ENCODE assay signal across 8 cellular contexts in the genomic region with DNA sequence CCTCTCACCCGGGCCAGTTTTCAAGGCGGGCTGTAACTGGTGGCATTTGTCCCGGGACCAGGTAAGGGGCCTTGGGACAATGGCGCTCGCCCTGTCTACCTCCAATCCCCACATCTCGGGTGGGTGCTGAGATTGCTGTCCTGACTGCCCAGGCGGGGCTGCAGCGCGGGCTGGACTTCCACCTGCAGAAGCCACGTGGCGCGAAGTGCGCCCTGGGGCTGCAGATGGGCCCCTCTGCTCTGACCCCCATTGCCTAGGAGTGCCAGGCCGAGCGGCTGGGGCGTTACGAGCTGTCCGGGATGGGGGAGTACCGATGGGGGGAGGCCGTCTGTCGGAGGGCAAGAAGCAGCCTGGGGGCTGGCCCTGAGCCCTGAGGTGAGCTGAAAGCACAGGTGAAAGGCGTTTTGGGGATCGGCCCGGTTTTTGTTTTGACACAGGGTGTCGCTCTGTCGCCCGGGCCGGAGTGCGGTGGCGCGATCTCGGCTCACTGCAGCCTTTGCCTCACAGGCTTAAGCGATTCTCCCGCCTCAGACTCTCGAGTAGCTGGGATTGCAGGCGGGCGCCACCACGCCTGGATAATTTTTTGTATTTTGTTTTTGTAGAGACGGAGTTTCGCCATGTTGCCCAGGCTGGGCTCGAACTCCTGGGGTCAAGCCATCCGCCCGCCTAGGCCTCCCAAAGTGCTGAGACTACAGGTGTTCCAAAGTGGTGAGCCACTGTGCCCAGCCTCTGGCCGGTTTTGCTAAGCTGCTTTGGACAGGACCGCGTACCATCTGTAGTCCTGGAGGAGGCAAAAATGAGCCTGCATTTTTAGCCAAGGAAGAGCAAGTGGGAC. TPM values are rescaled to one million over a fixed set of nuclear protein-coding genes. Genes with fewer than 3 reads are reported as not detected.
DNase-seq lines count a peak whose midpoint lies in the region; ATAC-seq and TF ChIP-seq lines count a peak whose summit lies in the region.

A gene with protein sequence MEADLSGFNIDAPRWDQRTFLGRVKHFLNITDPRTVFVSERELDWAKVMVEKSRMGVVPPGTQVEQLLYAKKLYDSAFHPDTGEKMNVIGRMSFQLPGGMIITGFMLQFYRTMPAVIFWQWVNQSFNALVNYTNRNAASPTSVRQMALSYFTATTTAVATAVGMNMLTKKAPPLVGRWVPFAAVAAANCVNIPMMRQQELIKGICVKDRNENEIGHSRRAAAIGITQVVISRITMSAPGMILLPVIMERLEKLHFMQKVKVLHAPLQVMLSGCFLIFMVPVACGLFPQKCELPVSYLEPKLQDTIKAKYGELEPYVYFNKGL (plus strand): TSS at position 16 of the 835 bp plus-strand sequence. CDS start 12,001 bp downstream, outside the sequence.

- H3K9ac ChIP-seq in ES-I3 (ENCODE audit: low read depth, low read length): peak within 1 kb of the TSS; percentile 88

- peak; percentile 39; the same call in 1 of the 2 replicates for TF ChIP-seq CTCF in LNCAP (IDR thresholded peaks at IDR 0.05)
- peak; percentile 21 for TF ChIP-seq CTCF in activated CD8-positive, alpha-beta T cell treated with anti-CD3 and anti-CD28 coated beads for 36 hours (IDR thresholded peaks at IDR 0.05)

- peak within 1 kb of the TSS; percentile 82 for H3K4me3 Mint-ChIP-seq in activated CD8-positive, alpha-beta T cell treated with anti-CD3 and anti-CD28 coated beads for 36 hours

- H3K36me3 Mint-ChIP-seq in activated CD8-positive, alpha-beta T cell treated with anti-CD3 and anti-CD28 coated beads for 36 hours (ENCODE audit: low read depth): peaks cover 22% of the 10 kb centered on the region

- POLR2A ChIA-PET in activated CD8-positive, alpha-beta T cell treated with anti-CD3 and anti-CD28 coated beads for 36 hours (lab: Charles Lee): interaction anchor here (0.5 to 3.4 kb wide), 11 partner anchors 10 to 294 kb away, joined by 3 to 27 read pairs (median 5); a partner anchor contains a TSS

- H3K9me3 Mint-ChIP-seq in activated CD8-positive, alpha-beta T cell treated with anti-CD3 and anti-CD28 coated beads for 36 hours: no peaks in the 10 kb centered on the region

- H3K9me3 ChIP-seq in ES-I3 (ENCODE audit: control insufficient read depth, insufficient read depth, low read length) (no peaks in the 10 kb centered on the region), esophagus (ENCODE audit: control insufficient read depth in 2 of 2, insufficient read depth in 1 of 2, low read depth in 1 of 2, low read length in 1 of 2) (no peaks in the 10 kb centered on the region)

- 4% methylated on average over 46 of the region's 46 CpGs for WGBS in esophagus, 2 donors

- peak; percentile 0 for ATAC-seq in GM21381 (IDR thresholded peaks at IDR 0.05; ENCODE audit: unreplicated experiment)
- peak; percentile 15 for ATAC-seq in activated CD8-positive, alpha-beta T cell treated with anti-CD3 and anti-CD28 coated beads for 36 hours

- DNase-seq in activated CD8-positive, alpha-beta T cell treated with anti-CD3 and anti-CD28 coated beads for 36 hours: peak; percentile 73
- DNase-seq in pulmonary artery endothelial cell (ENCODE audit: low read depth, low spot score): no peak
- no peak for DNase-seq in HuH-7 (ENCODE audit: low spot score)
- DNase-seq in NCI-H187 (lab: John Stamatoyannopoulos, UW): no peak

- H3K4me1 ChIP-seq in ES-I3 (ENCODE audit: insufficient read depth, low read length) (peaks cover 20% of the 10 kb centered on the region), esophagus (ENCODE audit: control insufficient read depth in 2 of 2, insufficient read depth in 2 of 2, low read length in 1 of 2) (peaks cover 0 to 2% of the 10 kb centered on the region in 2 donors)

- intact Hi-C loops in activated CD8-positive, alpha-beta T cell treated with anti-CD3 and anti-CD28 coated beads for 36 hours (cut with micrococcal nuclease): loop anchor here (5.0 kb wide), 2 partner anchors 38 to 68 kb away; no protein-coding TSS in a partner anchor

- H3K27ac Mint-ChIP-seq in activated CD8-positive, alpha-beta T cell treated with anti-CD3 and anti-CD28 coated beads for 36 hours: peak within 1 kb of the TSS; percentile 93

- H3K4me3 ChIP-seq in esophagus (ENCODE audit: low read depth in 1 of 2, low read length in 2 of 2): peak within 1 kb of the TSS; percentile 68 to 92

- H3K36me3 ChIP-seq in ES-I3 (ENCODE audit: insufficient read depth, low read length) (no peaks in the 10 kb centered on the region), esophagus (ENCODE audit: control insufficient read depth in 2 of 2, insufficient read depth in 2 of 2, low read length in 1 of 2) (no peaks in the 10 kb centered on the region)

- H3K27me3 ChIP-seq in esophagus (ENCODE audit: control insufficient read depth in 1 of 2, insufficient read depth in 2 of 2, low read length in 2 of 2): no peaks in the 10 kb centered on the region

- CTCF ChIA-PET in activated CD8-positive, alpha-beta T cell treated with anti-CD3 and anti-CD28 coated beads for 36 hours (lab: Charles Lee): interaction anchor here (0.7 to 3.7 kb wide), 22 partner anchors 9 to 212 kb away, joined by 3 to 20 read pairs (median 4); a partner anchor contains a TSS

- H3K27ac ChIP-seq in esophagus (ENCODE audit: low read depth in 2 of 2, low read length in 1 of 2): peak within 1 kb of the TSS; percentile 66 to 93

- no peaks in the 10 kb centered on the region for H3K27me3 Mint-ChIP-seq in activated CD8-positive, alpha-beta T cell treated with anti-CD3 and anti-CD28 coated beads for 36 hours

- H3K4me1 Mint-ChIP-seq in activated CD8-positive, alpha-beta T cell treated with anti-CD3 and anti-CD28 coated beads for 36 hours (ENCODE audit: low read depth): peaks cover 61% of the 10 kb centered on the region

RNA-seq across cellular contexts. Expression of the gene that starts here (rescaled TPM):
- total RNA-seq in activated CD8-positive, alpha-beta T cell treated with anti-CD3 and anti-CD28 coated beads for 36 hours: 10 to 100 TPM; 12.8 to 16.3 TPM
- 1 to 10 TPM; 3.5 to 5.7 TPM for polyA plus RNA-seq in esophagus
- total RNA-seq in pulmonary artery endothelial cell: 9.1 and 14.1 TPM in 2 replicates
